Comparison of ENCODE assay signal across 8 cellular contexts in the genomic region with DNA sequence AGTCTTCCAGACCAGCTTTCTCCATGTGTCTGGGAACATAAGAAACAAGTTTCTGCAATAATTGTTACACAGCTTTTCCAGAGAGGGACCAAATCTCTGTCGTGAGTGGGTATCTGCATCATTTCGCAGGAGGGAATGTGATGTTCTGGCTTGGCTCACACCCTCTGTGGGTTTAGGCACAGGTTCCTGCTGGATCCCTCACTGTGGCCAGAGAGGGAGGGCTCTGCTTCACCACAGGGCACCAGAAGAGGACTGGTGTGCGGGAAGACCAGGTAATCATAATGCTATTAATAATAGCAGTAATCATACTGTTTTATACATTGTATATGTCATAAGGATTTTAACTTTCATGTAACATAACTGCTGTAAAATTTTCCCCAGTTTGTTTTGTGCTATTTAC. TPM values are rescaled to one million over a fixed set of nuclear protein-coding genes. Genes with fewer than 3 reads are reported as not detected.
DNase-seq lines count a peak whose midpoint lies in the region; ATAC-seq, FAIRE-seq and TF ChIP-seq lines count a peak whose summit lies in the region.
"Not testable (repeated sequence)": the region's sequence is repeated elsewhere in the genome, so short reads cannot be mapped to it uniquely, and the experiment has no call there.

No MANE protein-coding gene starts in this region.

- intact Hi-C loops in aorta (cut with DNase I): not testable (repeated sequence)

- not testable (repeated sequence) for H3K9ac ChIP-seq in astrocyte (ENCODE audit: low read length); fibroblast of lung (ENCODE audit: insufficient read depth, low read length)

- ATAC-seq in aorta (ENCODE audit: low FRiP score): peak; percentile 25

- H2AFZ ChIP-seq in astrocyte (ENCODE audit: low read depth, low read length); fibroblast of lung (ENCODE audit: low read length): not testable (repeated sequence)

- not testable (repeated sequence) for H3K27me3 Mint-ChIP-seq in astrocyte (ENCODE audit: low read depth, unreplicated experiment)

- not testable (repeated sequence) for H3K36me3 Mint-ChIP-seq in astrocyte (ENCODE audit: low read depth, unreplicated experiment)

- FAIRE-seq in RCC 7860 (lab: Jason Lieb, UNC); astrocyte (lab: Jason Lieb, UNC): not testable (repeated sequence)

- in situ Hi-C loops in HAP-1 (cut with MboI; ENCODE audit: low sequenced_read_pairs): not testable (repeated sequence)

- peaks cover 13% of the 10 kb centered on the region for H4K20me1 ChIP-seq in astrocyte (ENCODE audit: insufficient read depth, low read length)
- not testable (repeated sequence) for H4K20me1 ChIP-seq in fibroblast of lung (ENCODE audit: control insufficient read depth, extremely low read depth, insufficient read depth, low read length)

- H3K4me1 Mint-ChIP-seq in astrocyte (ENCODE audit: low read depth, unreplicated experiment): not testable (repeated sequence)

- H3K4me2 ChIP-seq in astrocyte (ENCODE audit: low read length); fibroblast of lung (ENCODE audit: extremely low read depth, insufficient read depth, low read length): not testable (repeated sequence)

- TF ChIP-seq CTCF in astrocyte (IDR thresholded peaks at IDR 0.05; ENCODE audit: insufficient read depth, low read depth, low read length); fibroblast of lung (conservative IDR thresholded peaks at IDR 0.05 in 1 of 2, IDR thresholded peaks at IDR 0.05 in 1 of 2; ENCODE audit: low read depth in 1 of 2, low read length in 2 of 2): not testable (repeated sequence)

- not testable (repeated sequence) for H3K9me3 Mint-ChIP-seq in astrocyte (ENCODE audit: unreplicated experiment)

- not testable (repeated sequence) for H3K4me3 Mint-ChIP-seq in astrocyte (ENCODE audit: unreplicated experiment)

- H3K79me2 ChIP-seq in astrocyte (ENCODE audit: insufficient read depth, low read length); fibroblast of lung (ENCODE audit: control insufficient read depth, insufficient read depth, low read length): not testable (repeated sequence)

- H3K4me3 ChIP-seq in HAP-1; astrocyte (ENCODE audit: insufficient read depth, low read depth, low read length); fibroblast of lung (replicated peaks in 1 of 4; ENCODE audit: control extremely low read depth in 1 of 4, insufficient read depth in 1 of 4, low read depth in 3 of 4, low read length in 4 of 4); aorta (ENCODE audit: low read length in 2 of 2): not testable (repeated sequence)

- DNase-seq in Daoy (ENCODE audit: low read depth): peak; percentile 10
- DNase-seq in HAP-1 (ENCODE audit: low spot score in 2 of 2): peak; percentile 2 to 15
- DNase-seq in RCC 7860 (ENCODE audit: low spot score): peak; percentile 7
- DNase-seq in astrocyte (ENCODE audit: low read depth): peak; percentile 14
- DNase-seq in fibroblast of lung (ENCODE audit: low read depth in 2 of 2): peak; percentile 14 to 20
- DNase-seq in islet precursor cell: peak; percentile 62
- peak; percentile 11 for DNase-seq in pons (ENCODE audit: low spot score)
- peak in 1 of 2 donors; percentile 45 for DNase-seq in aorta

- not testable (repeated sequence) for H3K27ac ChIP-seq in astrocyte (ENCODE audit: low read depth, low read length); fibroblast of lung (ENCODE audit: insufficient read depth, low read length); aorta (ENCODE audit: low read depth in 1 of 2, low read length in 2 of 2)

- WGBS in aorta, 2 donors: 63 to 67% methylated on average over 3 of the region's 3 CpGs

- H3K27ac Mint-ChIP-seq in astrocyte (ENCODE audit: unreplicated experiment): not testable (repeated sequence)

- H3K27me3 ChIP-seq in HAP-1 (ENCODE audit: low read depth); astrocyte (ENCODE audit: insufficient read depth, low read length); fibroblast of lung (ENCODE audit: control insufficient read depth, insufficient read depth, low read length); aorta (ENCODE audit: control insufficient read depth in 1 of 2, insufficient read depth in 2 of 2, low read length in 1 of 2): not testable (repeated sequence)

- H3K4me1 ChIP-seq in HAP-1; astrocyte (ENCODE audit: insufficient read depth, low read length); fibroblast of lung (ENCODE audit: control insufficient read depth, extremely low read depth, insufficient read depth, low read length); aorta (ENCODE audit: control insufficient read depth in 1 of 2, insufficient read depth in 2 of 2, low read length in 2 of 2): not testable (repeated sequence)

- H3K36me3 ChIP-seq in HAP-1 (replicated peaks); astrocyte (ENCODE audit: insufficient read depth, low read length); fibroblast of lung (ENCODE audit: control insufficient read depth, insufficient read depth, low read length); aorta (ENCODE audit: control insufficient read depth in 1 of 2, insufficient read depth in 2 of 2, low read length in 1 of 2): not testable (repeated sequence)

- not testable (repeated sequence) for H3K9me3 ChIP-seq in HAP-1; fibroblast of lung (ENCODE audit: control insufficient read depth, insufficient read depth, low read depth, low read length); aorta (ENCODE audit: control insufficient read depth, low read length)
- H3K9me3 ChIP-seq in astrocyte (ENCODE audit: insufficient read depth, low read depth, low read length): peaks cover 11% of the 10 kb centered on the region

RNA-seq across cellular contexts. Expression of a gene that starts 41.3 kb away (rescaled TPM):
- total RNA-seq in Daoy (2014; rRNA removed; shearing (Covaris generic)): 5.3 and 10.7 TPM in 2 replicates
- 9.5 and 10.9 TPM in 2 replicates for total RNA-seq in astrocyte
- total RNA-seq in fibroblast of lung: 3.8 and 3.9 TPM in 2 replicates
- polyA plus RNA-seq in fibroblast of lung: 5.0 and 5.4 TPM in 2 replicates
- 1.4 and 3.0 TPM in 2 replicates for polyA plus RNA-seq in fibroblast of lung (2012)
- 2.4 TPM in 1 of 2 replicates, not detected in the other for polyA minus RNA-seq in fibroblast of lung (ENCODE audit: low replicate concordance)
- 1 to 10 TPM; 4.0 to 9.5 TPM for total RNA-seq in aorta
- polyA plus RNA-seq in aorta: 10 to 100 TPM in 1 of 2 donors, 1 to 10 TPM in 1; 2.0 to 35.6 TPM
